In the genomic region with DNA sequence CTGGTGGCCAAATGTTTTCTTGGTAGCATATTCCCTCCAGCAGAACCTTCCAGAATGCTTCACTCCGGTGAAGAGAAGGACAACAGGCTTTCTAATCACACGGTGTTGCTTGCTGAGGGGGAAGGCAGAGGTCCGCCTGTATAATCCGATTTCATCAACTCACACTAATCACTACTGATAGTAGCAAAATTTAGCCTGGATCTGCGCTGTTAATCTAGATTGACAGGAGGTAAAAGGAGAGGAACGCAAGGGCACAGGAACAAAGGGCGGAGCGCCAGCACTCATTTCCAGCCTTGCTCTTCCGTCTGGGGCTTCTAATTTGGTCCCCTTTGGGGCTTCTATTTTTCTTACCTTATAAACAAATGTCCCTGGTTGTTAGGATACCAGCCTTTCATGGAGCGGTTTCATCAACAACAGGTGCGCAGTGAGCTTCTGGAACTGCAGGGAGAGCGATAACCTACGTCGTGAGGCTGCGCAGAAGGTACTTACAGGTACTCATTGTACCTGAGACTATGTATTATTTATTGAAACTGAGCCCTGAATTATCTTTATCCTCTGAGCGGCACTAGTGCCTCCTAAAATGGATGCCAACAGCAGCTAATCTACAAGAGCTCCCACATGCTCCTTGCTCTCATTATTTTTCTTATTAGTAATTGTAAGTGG, we compare ENCODE assay signal across 30 cellular contexts.
DNase-seq lines count a peak whose midpoint lies in the region; ATAC-seq and TF ChIP-seq lines count a peak whose summit lies in the region.
"Had no signal": no experiment of that assay in that cellular context is flagged by ENCODE, and none has a peak within 500 bp of the region (broad histone marks: within the 10 kb centered on the region; RNA-seq: fewer than 3 reads in every experiment).

No MANE protein-coding gene starts in this region.

- peak overlapping the region; percentile 96 for H3K4me3 ChIP-seq in endocrine pancreas (ENCODE audit: control insufficient read depth, insufficient read depth, low read length)
- no peak overlapping the region for H3K4me3 ChIP-seq in MM.1S (ENCODE audit: low read length)
- H3K4me3 ChIP-seq: GM12878, GM23338 had no signal

- ATAC-seq in GM21423 (IDR thresholded peaks at IDR 0.05; ENCODE audit: unreplicated experiment) (no peak), HG03025 (IDR thresholded peaks at IDR 0.05; ENCODE audit: low FRiP score, unreplicated experiment) (no peak)
- ATAC-seq: GM12878, GM23338, left lobe of liver, sciatic nerve had no signal

- no peaks in the 10 kb centered on the region for H3K9me2 ChIP-seq in MM.1S (replicated peaks; ENCODE audit: insufficient read depth, low read length)

- no peak overlapping the region for H3K4me2 ChIP-seq in MM.1S (ENCODE audit: low read depth, low read length)
- H3K4me2 ChIP-seq: GM23338 had no signal

- no peaks in the 10 kb centered on the region for H3F3A ChIP-seq in MM.1S (ENCODE audit: insufficient read depth, low read length)

- H4K20me1 ChIP-seq in MM.1S (ENCODE audit: insufficient read depth, low read length), result no peaks in the 10 kb centered on the region

- no peak overlapping the region for H2AFZ ChIP-seq in MM.1S (ENCODE audit: low read length)
- H2AFZ ChIP-seq: GM23338 had no signal

- H3K9me3 ChIP-seq in endocrine pancreas (ENCODE audit: control insufficient read depth, low read length), result peaks cover 7% of the 10 kb centered on the region
- no peaks in the 10 kb centered on the region for H3K9me3 ChIP-seq in MM.1S (replicated peaks; ENCODE audit: insufficient read depth, low read length)

- H3K27me3 ChIP-seq in endocrine pancreas (ENCODE audit: control insufficient read depth, insufficient read depth, low read length) (no peaks in the 10 kb centered on the region), MM.1S (replicated peaks; ENCODE audit: insufficient read depth, low read length) (no peaks in the 10 kb centered on the region)

- no peak overlapping the region for H3K27ac ChIP-seq in MM.1S (ENCODE audit: low read length)
- H3K27ac ChIP-seq: VCaP had no signal

- peaks cover 5% of the 10 kb centered on the region for H3K4me1 ChIP-seq in endocrine pancreas (ENCODE audit: control insufficient read depth, insufficient read depth, low read length)
- H3K4me1 ChIP-seq in MM.1S (ENCODE audit: low read length), result no peaks in the 10 kb centered on the region
- H3K4me1 ChIP-seq: Caco-2 had no signal

- H3K9ac ChIP-seq in endocrine pancreas (ENCODE audit: control insufficient read depth, insufficient read depth, low read length), result peak overlapping the region; percentile 55
- no peak overlapping the region for H3K9ac ChIP-seq in MM.1S (ENCODE audit: low read length)

- DNase-seq in DMS79 (lab: John Stamatoyannopoulos, UW) (peak; percentile 51), NCI-H146 (lab: John Stamatoyannopoulos, UW) (peak; percentile 68), NCI-H524 treated with DMSO at 0.1 percent for 48 hours (lab: John Stamatoyannopoulos, UW) (peak; percentile 28), MM.1S (no peak), SHP77 (lab: John Stamatoyannopoulos, UW) (no peak)
- DNase-seq: activated CD4-positive, alpha-beta T cell treated with anti-CD3 and anti-CD28 coated beads for 48 hours; activated gamma-delta T cell; activated T-cell treated with anti-CD3 and anti-CD28 coated beads, Interleukin-2, amount 50 U/mL, for 1 hour; C1 segment of cervical spinal cord; Caco-2; central memory CD4-positive, alpha-beta T cell; EL; HFFc6; hypothalamus; immature natural killer cell; Kasumi-1; MV-4-11; NCI-H2029; NCI-H774; OCI-M1; stimulated activated CD4-positive, alpha-beta T cell treated with anti-CD3 and anti-CD28 coated beads, Interleukin-15, amount 100 ng/mL, for 24 hours; stimulated activated naive CD4-positive, alpha-beta T cell had no signal

- TF ChIP-seq CTCF in MM.1S (IDR thresholded peaks at IDR 0.05; ENCODE audit: low read length), result no peak

- no peaks in the 10 kb centered on the region for H3K79me2 ChIP-seq in MM.1S (ENCODE audit: low read length)

- H3K36me3 ChIP-seq in endocrine pancreas (ENCODE audit: control insufficient read depth, insufficient read depth, low read length), result peaks cover 3% of the 10 kb centered on the region
- no peaks in the 10 kb centered on the region for H3K36me3 ChIP-seq in MM.1S (replicated peaks; ENCODE audit: insufficient read depth, low read length)

Comparison
In these comparisons a context has a peak if more than half of its experiments do, and no peak if none do; other contexts are left out.
1. DNase-seq: peak in DMS79 (single experiment), NCI-H146 (single experiment) and NCI-H524 treated with DMSO at 0.1 percent for 48 hours (single experiment); none in MM.1S (single experiment) and SHP77 (0 of 2).